ENCODE assay signal across 8 cellular contexts in genomic region chr18:79949571-79950439, GRCh38. TPM values are rescaled to one million over a fixed set of nuclear protein-coding genes. Genes with fewer than 3 reads are reported as not detected.
DNase-seq lines count a peak whose midpoint lies in the region; ATAC-seq lines count a peak whose summit lies in the region.

No MANE protein-coding gene starts in this region.

- intact Hi-C loops in CD4-positive, alpha-beta memory T cell (cut with micrococcal nuclease), result no loop called here
- intact Hi-C loops in activated T-helper 1 cell treated with anti-CD3 and anti-CD28 coated beads, Interleukin-12 subunit alpha, Interleukin-12 subunit beta, Interleukin-2, Interleukin-4 antibody, amounts not matched to agents 30 ng/mL and 10 ng/mL and 1 ng/mL, durations not matched to agents 14 hours and 24 hours and 36 hours (cut with micrococcal nuclease), result loop anchor here (2.0 to 10.0 kb wide), 4 partner anchors 58 to 555 kb away; partner anchors contain the start of genes ADNP2, KCNG2 and NFATC1

- H3K27ac ChIP-seq in CD4-positive, alpha-beta memory T cell (ENCODE audit: low read depth, low read length), result peak overlapping the region; percentile 64
- H3K27ac ChIP-seq in HUES48 (ENCODE audit: low read depth, low read length) (no peak overlapping the region), iPS-20b (ENCODE audit: low read length) (no peak overlapping the region)

- H3K27me3 ChIP-seq in CD4-positive, alpha-beta memory T cell (ENCODE audit: insufficient read depth, low read length), result no peaks in the 10 kb centered on the region
- H3K27me3 ChIP-seq in HUES48 (ENCODE audit: control insufficient read depth, insufficient read depth, low read length), result peaks cover 47% of the 10 kb centered on the region
- peaks cover 50% of the 10 kb centered on the region for H3K27me3 ChIP-seq in iPS-20b (ENCODE audit: insufficient read depth, low read length)

- peaks cover 36% of the 10 kb centered on the region for H3K4me1 ChIP-seq in CD4-positive, alpha-beta memory T cell (ENCODE audit: insufficient read depth, low read length)
- H3K4me1 ChIP-seq in HUES48 (ENCODE audit: control insufficient read depth, insufficient read depth, low read length) (peaks cover 6% of the 10 kb centered on the region), iPS-20b (ENCODE audit: insufficient read depth, low read length) (peaks cover 1% of the 10 kb centered on the region; the same call in 1 of the 2 replicates)

- no peaks in the 10 kb centered on the region for H3K9me3 Mint-ChIP-seq in CD4-positive, alpha-beta memory T cell
- no peaks in the 10 kb centered on the region for H3K9me3 Mint-ChIP-seq in activated T-helper 1 cell treated with anti-CD3 and anti-CD28 coated beads, Interleukin-12 subunit alpha, Interleukin-12 subunit beta, Interleukin-2, Interleukin-4 antibody, amounts not matched to agents 30 ng/mL and 10 ng/mL and 1 ng/mL, durations not matched to agents 14 hours and 24 hours and 36 hours
- no peaks in the 10 kb centered on the region for H3K9me3 Mint-ChIP-seq in stimulated activated naive CD8-positive, alpha-beta T cell treated with anti-CD3 and anti-CD28 coated beads, Interleukin-15, amount 100 ng/mL, for 72 hours

- peak overlapping the region; percentile 29 to 50 for H3K4me3 ChIP-seq in CD4-positive, alpha-beta memory T cell (ENCODE audit: low read length in 2 of 2)
- H3K4me3 ChIP-seq in HUES48 (ENCODE audit: low read depth, low read length), result peak overlapping the region; percentile 65; the same call in 1 of the 2 replicates
- peak overlapping the region; percentile 65; the same call in 1 of the 2 replicates for H3K4me3 ChIP-seq in iPS-20b (ENCODE audit: low read length)

- peaks cover 0 to 6% of the 10 kb centered on the region in 2 donors for H3K36me3 Mint-ChIP-seq in CD4-positive, alpha-beta memory T cell
- peaks cover 13% of the 10 kb centered on the region for H3K36me3 Mint-ChIP-seq in activated T-helper 1 cell treated with anti-CD3 and anti-CD28 coated beads, Interleukin-12 subunit alpha, Interleukin-12 subunit beta, Interleukin-2, Interleukin-4 antibody, amounts not matched to agents 30 ng/mL and 10 ng/mL and 1 ng/mL, durations not matched to agents 14 hours and 24 hours and 36 hours (ENCODE audit: low read depth)

- H3K9ac ChIP-seq in HUES48 (ENCODE audit: low read depth, low read length) (no peak overlapping the region), iPS-20b (ENCODE audit: low read depth, low read length) (no peak overlapping the region)

- H3K27ac Mint-ChIP-seq in CD4-positive, alpha-beta memory T cell, result peak overlapping the region; percentile 71 to 92 (median 87)
- H3K27ac Mint-ChIP-seq in activated T-helper 1 cell treated with anti-CD3 and anti-CD28 coated beads, Interleukin-12 subunit alpha, Interleukin-12 subunit beta, Interleukin-2, Interleukin-4 antibody, amounts not matched to agents 30 ng/mL and 10 ng/mL and 1 ng/mL, durations not matched to agents 14 hours and 24 hours and 36 hours, result peak overlapping the region; percentile 82
- peak overlapping the region; percentile 25 to 89 for H3K27ac Mint-ChIP-seq in stimulated activated naive CD8-positive, alpha-beta T cell treated with anti-CD3 and anti-CD28 coated beads, Interleukin-15, amount 100 ng/mL, for 72 hours

- peak overlapping the region; percentile 86 to 94 (median 88) for H3K4me3 Mint-ChIP-seq in CD4-positive, alpha-beta memory T cell
- peak overlapping the region; percentile 89 for H3K4me3 Mint-ChIP-seq in activated T-helper 1 cell treated with anti-CD3 and anti-CD28 coated beads, Interleukin-12 subunit alpha, Interleukin-12 subunit beta, Interleukin-2, Interleukin-4 antibody, amounts not matched to agents 30 ng/mL and 10 ng/mL and 1 ng/mL, durations not matched to agents 14 hours and 24 hours and 36 hours
- peak overlapping the region; percentile 86 to 87 for H3K4me3 Mint-ChIP-seq in stimulated activated naive CD8-positive, alpha-beta T cell treated with anti-CD3 and anti-CD28 coated beads, Interleukin-15, amount 100 ng/mL, for 72 hours

- no peak for ATAC-seq in stimulated activated naive CD8-positive, alpha-beta T cell treated with anti-CD3 and anti-CD28 coated beads, Interleukin-15, amount 100 ng/mL, for 72 hours
- ATAC-seq in HG03097 (IDR thresholded peaks at IDR 0.05; ENCODE audit: low FRiP score, unreplicated experiment) (no peak), GM18520 (IDR thresholded peaks at IDR 0.05; ENCODE audit: unreplicated experiment) (no peak)

- DNase-seq in CD4-positive, alpha-beta memory T cell, result no peak
- DNase-seq in activated T-helper 1 cell treated with anti-CD3 and anti-CD28 coated beads, Interleukin-12 subunit alpha, Interleukin-12 subunit beta, Interleukin-2, Interleukin-4 antibody, amounts not matched to agents 30 ng/mL and 10 ng/mL and 1 ng/mL, durations not matched to agents 14 hours and 24 hours and 36 hours (ENCODE audit: low spot score), result no peak
- no peak for DNase-seq in stimulated activated naive CD8-positive, alpha-beta T cell treated with anti-CD3 and anti-CD28 coated beads, Interleukin-15, amount 100 ng/mL, for 72 hours
- DNase-seq in central memory CD4-positive, alpha-beta T cell, result no peak

- no peaks in the 10 kb centered on the region for H3K27me3 Mint-ChIP-seq in CD4-positive, alpha-beta memory T cell
- no peaks in the 10 kb centered on the region for H3K27me3 Mint-ChIP-seq in activated T-helper 1 cell treated with anti-CD3 and anti-CD28 coated beads, Interleukin-12 subunit alpha, Interleukin-12 subunit beta, Interleukin-2, Interleukin-4 antibody, amounts not matched to agents 30 ng/mL and 10 ng/mL and 1 ng/mL, durations not matched to agents 14 hours and 24 hours and 36 hours (ENCODE audit: insufficient read depth)
- H3K27me3 Mint-ChIP-seq in stimulated activated naive CD8-positive, alpha-beta T cell treated with anti-CD3 and anti-CD28 coated beads, Interleukin-15, amount 100 ng/mL, for 72 hours, result no peaks in the 10 kb centered on the region

- H3K4me1 Mint-ChIP-seq in CD4-positive, alpha-beta memory T cell, result peaks cover 13 to 54% (median 29%) of the 10 kb centered on the region in 4 donors
- peaks cover 38% of the 10 kb centered on the region for H3K4me1 Mint-ChIP-seq in activated T-helper 1 cell treated with anti-CD3 and anti-CD28 coated beads, Interleukin-12 subunit alpha, Interleukin-12 subunit beta, Interleukin-2, Interleukin-4 antibody, amounts not matched to agents 30 ng/mL and 10 ng/mL and 1 ng/mL, durations not matched to agents 14 hours and 24 hours and 36 hours (ENCODE audit: low read depth)
- peaks cover 65% of the 10 kb centered on the region for H3K4me1 Mint-ChIP-seq in stimulated activated naive CD8-positive, alpha-beta T cell treated with anti-CD3 and anti-CD28 coated beads, Interleukin-15, amount 100 ng/mL, for 72 hours

- no peaks in the 10 kb centered on the region for H3K36me3 ChIP-seq in CD4-positive, alpha-beta memory T cell (ENCODE audit: insufficient read depth, low read length)
- no peaks in the 10 kb centered on the region for H3K36me3 ChIP-seq in HUES48 (ENCODE audit: control insufficient read depth, insufficient read depth, low read length)
- H3K36me3 ChIP-seq in iPS-20b (ENCODE audit: insufficient read depth, low read depth, low read length), result no peaks in the 10 kb centered on the region

- POLR2A ChIA-PET in CD4-positive, alpha-beta memory T cell (lab: Charles Lee; ENCODE audit: partially characterized antibody), result interaction anchor here (2.5 to 3.0 kb wide), 2 partner anchors 38 to 84 kb away, joined by 17 to 19 read pairs; partner anchors contain the start of genes RBFA and TXNL4A

- CTCF ChIA-PET in CD4-positive, alpha-beta memory T cell (lab: Charles Lee; ENCODE audit: partially characterized antibody), result no interaction called here

- no peaks in the 10 kb centered on the region for H3K9me3 ChIP-seq in CD4-positive, alpha-beta memory T cell (ENCODE audit: control insufficient read depth in 1 of 2, low read length in 2 of 2)
- H3K9me3 ChIP-seq in HUES48 (ENCODE audit: control insufficient read depth, insufficient read depth, low read length), result no peaks in the 10 kb centered on the region
- no peaks in the 10 kb centered on the region for H3K9me3 ChIP-seq in iPS-20b (ENCODE audit: insufficient read depth, low read depth, low read length)

RNA-seq across cellular contexts. Expression of gene SLC66A2, which starts 1.6 kb away (rescaled TPM):
- total RNA-seq in CD4-positive, alpha-beta memory T cell, result 10 to 100 TPM; 26.0 to 26.4 TPM
- polyA plus RNA-seq in CD4-positive, alpha-beta memory T cell, result 10 to 100 TPM; 15.7 to 21.3 TPM
- total RNA-seq in activated T-helper 1 cell treated with anti-CD3 and anti-CD28 coated beads, Interleukin-12 subunit alpha, Interleukin-12 subunit beta, Interleukin-2, Interleukin-4 antibody, amounts not matched to agents 30 ng/mL and 10 ng/mL and 1 ng/mL, durations not matched to agents 14 hours and 24 hours and 36 hours, result 49.2 and 54.6 TPM in 2 replicates

RNA-seq across cellular contexts. Expression of gene HSBP1L1, which starts 14.6 kb away (rescaled TPM):
- 10 to 100 TPM; 30.7 to 34.8 TPM for total RNA-seq in CD4-positive, alpha-beta memory T cell
- 10 to 100 TPM; 12.7 to 18.2 TPM for polyA plus RNA-seq in CD4-positive, alpha-beta memory T cell
- 9.0 and 10.0 TPM in 2 replicates for total RNA-seq in activated T-helper 1 cell treated with anti-CD3 and anti-CD28 coated beads, Interleukin-12 subunit alpha, Interleukin-12 subunit beta, Interleukin-2, Interleukin-4 antibody, amounts not matched to agents 30 ng/mL and 10 ng/mL and 1 ng/mL, durations not matched to agents 14 hours and 24 hours and 36 hours

RNA-seq across cellular contexts. Expression of gene TXNL4A, which starts 38.6 kb away (rescaled TPM):
- total RNA-seq in CD4-positive, alpha-beta memory T cell, result 10 to 100 TPM; 72.6 to 76.1 TPM
- 100 to 1,000 TPM; 213 to 224 TPM for polyA plus RNA-seq in CD4-positive, alpha-beta memory T cell
- total RNA-seq in activated T-helper 1 cell treated with anti-CD3 and anti-CD28 coated beads, Interleukin-12 subunit alpha, Interleukin-12 subunit beta, Interleukin-2, Interleukin-4 antibody, amounts not matched to agents 30 ng/mL and 10 ng/mL and 1 ng/mL, durations not matched to agents 14 hours and 24 hours and 36 hours, result 190 and 198 TPM in 2 replicates
